Comparison of ENCODE assay signal across 9 cellular contexts in genomic region chr2:210387074-210387473, GRCh38.
"Had no signal": no experiment of that assay in that cellular context is flagged by ENCODE, and none has a peak within 500 bp of the region (broad histone marks: within the 10 kb centered on the region; RNA-seq: fewer than 3 reads in every experiment).

No MANE protein-coding gene starts in this region.

- H3K9ac ChIP-seq: GM23248 had no signal

- H3K36me3 ChIP-seq: HAP-1 had no signal

- H3K4me3 ChIP-seq: GM23248, HAP-1 had no signal

- H3K27ac Mint-ChIP-seq: HFFc6, IgD-negative memory B cell had no signal

- H3K9me3 ChIP-seq: HAP-1 had no signal

- H3K4me3 Mint-ChIP-seq: HFFc6, IgD-negative memory B cell had no signal

- H3K36me3 Mint-ChIP-seq: IgD-negative memory B cell had no signal

- DNase-seq: GM23248, GOT3, H7, HFFc6 had no signal

- ATAC-seq: HCT116, HepG2 had no signal

- H2AFZ ChIP-seq: GM23248 had no signal

- H3K4me1 ChIP-seq: HAP-1 had no signal

- H3K27ac ChIP-seq: GM23248, HL-60 had no signal
